Comparison of ENCODE assay signal across 8 cellular contexts in the genomic region with DNA sequence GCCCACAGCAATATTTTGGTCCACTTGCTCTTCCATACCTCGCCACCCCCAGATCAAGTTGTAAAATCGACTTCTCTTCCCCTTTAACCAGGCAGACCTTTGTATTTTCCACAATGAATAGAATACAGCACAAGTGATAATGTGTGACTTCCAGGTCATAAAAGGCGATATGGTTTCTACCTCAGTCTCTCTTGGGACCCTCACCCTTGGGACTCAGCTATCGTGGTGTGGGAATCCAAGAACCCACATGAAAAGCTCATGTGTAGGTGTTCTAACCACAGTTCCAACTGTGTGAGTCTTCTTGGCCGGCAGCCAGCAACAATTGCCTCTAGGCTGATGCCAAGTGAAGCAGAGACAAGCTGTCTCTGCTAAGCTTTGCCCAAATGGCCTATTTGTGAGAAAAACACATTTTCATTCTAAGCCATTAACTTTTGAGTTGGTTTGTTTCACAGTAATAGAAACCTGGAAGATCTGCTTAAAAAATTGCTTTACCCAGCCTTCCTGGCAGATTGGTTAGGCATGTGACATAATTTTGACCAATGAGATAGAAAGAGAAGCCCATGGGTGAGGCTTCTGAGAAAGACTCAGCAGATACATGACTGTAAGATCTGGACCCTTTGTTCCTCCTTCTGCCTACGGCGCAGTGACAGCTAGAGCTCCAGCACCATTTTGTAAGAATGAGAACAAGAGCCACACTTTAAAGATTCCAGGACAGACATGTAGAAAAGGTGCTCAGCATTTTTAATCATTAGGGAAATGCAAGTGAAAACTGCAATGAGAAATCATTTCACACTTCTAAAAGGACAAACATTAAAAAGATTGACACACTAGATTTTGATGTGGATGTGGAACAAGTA. TPM values are rescaled to one million over a fixed set of nuclear protein-coding genes. Genes with fewer than 3 reads are reported as not detected.
DNase-seq lines count a peak whose midpoint lies in the region; ATAC-seq and TF ChIP-seq lines count a peak whose summit lies in the region.

No MANE protein-coding gene starts in this region.

- no peak overlapping the region for H3K4me3 Mint-ChIP-seq in Calu3 (ENCODE audit: low read depth, unreplicated experiment)
- H3K4me3 Mint-ChIP-seq in naive thymus-derived CD4-positive, alpha-beta T cell: peak overlapping the region; percentile 39 to 81 (median 73)

- ATAC-seq in GM19467 (IDR thresholded peaks at IDR 0.05; ENCODE audit: unreplicated experiment) (peak; percentile 86), HG03469 (IDR thresholded peaks at IDR 0.05; ENCODE audit: unreplicated experiment) (peak; percentile 88), SK-N-SH treated with all-trans-retinoic acid at 6 μM for 48 hours (peak; percentile 68)
- ATAC-seq in naive thymus-derived CD4-positive, alpha-beta T cell: peak; percentile 84

- no peaks in the 10 kb centered on the region for H3K27me3 ChIP-seq in naive thymus-derived CD4-positive, alpha-beta T cell (ENCODE audit: control insufficient read depth in 2 of 2, insufficient read depth in 2 of 2, low read length in 2 of 2)

- CTCF ChIA-PET in Calu3 (lab: Charles Lee): interaction anchor here (0.6 kb wide), 1 partner anchor 18 kb away, joined by 3 read pairs; no protein-coding TSS in a partner anchor
- CTCF ChIA-PET in naive thymus-derived CD4-positive, alpha-beta T cell (lab: Charles Lee): interaction anchor here (1.0 to 1.1 kb wide), 2 partner anchors 9 to 16 kb away, joined by 3 to 4 read pairs; no protein-coding TSS in a partner anchor

- intact Hi-C loops in Calu3 (cut with micrococcal nuclease; ENCODE audit: unreplicated experiment): no loop called here
- intact Hi-C loops in naive thymus-derived CD4-positive, alpha-beta T cell (cut with micrococcal nuclease): loop anchor here (1.0 kb wide), 2 partner anchors 17 to 44 kb away; a partner anchor contains a TSS
- intact Hi-C loops in posterior vena cava (cut with DNase I): no loop called here

- H3K36me3 ChIP-seq in naive thymus-derived CD4-positive, alpha-beta T cell (ENCODE audit: control insufficient read depth in 2 of 3, insufficient read depth in 3 of 3, low read length in 3 of 3): no peaks in the 10 kb centered on the region

- H3K4me3 ChIP-seq in naive thymus-derived CD4-positive, alpha-beta T cell (ENCODE audit: low read length): peak overlapping the region; percentile 2

- no peaks in the 10 kb centered on the region for H3K9me3 Mint-ChIP-seq in Calu3 (ENCODE audit: low read depth, unreplicated experiment)
- no peaks in the 10 kb centered on the region for H3K9me3 Mint-ChIP-seq in naive thymus-derived CD4-positive, alpha-beta T cell

- H3K27me3 Mint-ChIP-seq in Calu3 (ENCODE audit: unreplicated experiment): no peaks in the 10 kb centered on the region
- peaks cover 0 to 22% (median 0%) of the 10 kb centered on the region in 5 donors for H3K27me3 Mint-ChIP-seq in naive thymus-derived CD4-positive, alpha-beta T cell

- no peak overlapping the region for H3K27ac ChIP-seq in naive thymus-derived CD4-positive, alpha-beta T cell (ENCODE audit: low read depth, low read length)

- POLR2A ChIA-PET in naive thymus-derived CD4-positive, alpha-beta T cell (lab: Charles Lee): interaction anchor here (0.9 to 2.4 kb wide), 5 partner anchors 18 to 197 kb away, joined by 3 to 15 read pairs (median 3); a partner anchor contains a TSS

- peaks cover 8% of the 10 kb centered on the region for H3K4me1 Mint-ChIP-seq in Calu3 (ENCODE audit: low read depth, unreplicated experiment)
- H3K4me1 Mint-ChIP-seq in naive thymus-derived CD4-positive, alpha-beta T cell: peaks cover 10 to 26% (median 20%) of the 10 kb centered on the region in 7 donors

- peaks cover 11 to 15% of the 10 kb centered on the region in 2 donors for H3K4me1 ChIP-seq in naive thymus-derived CD4-positive, alpha-beta T cell (ENCODE audit: control insufficient read depth in 2 of 2, insufficient read depth in 2 of 2, low read length in 2 of 2)

- TF ChIP-seq CTCF in Calu3 (IDR thresholded peaks at IDR 0.05; ENCODE audit: unreplicated experiment): no peak

- DNase-seq in Calu3 (peak; percentile 28), amniotic epithelial cell (ENCODE audit: low read depth) (peak; percentile 34), ureter (ENCODE audit: low spot score) (peak; percentile 66), posterior vena cava (ENCODE audit: low spot score) (no peak)
- peak; percentile 44 to 82 (median 76) for DNase-seq in naive thymus-derived CD4-positive, alpha-beta T cell

- H3K36me3 Mint-ChIP-seq in Calu3 (ENCODE audit: insufficient read depth, unreplicated experiment): peaks cover 3% of the 10 kb centered on the region
- peaks cover 0 to 5% (median 0%) of the 10 kb centered on the region in 5 donors for H3K36me3 Mint-ChIP-seq in naive thymus-derived CD4-positive, alpha-beta T cell

- no TSS peak for BruUV-seq in Calu3 (replicated peaks; lab: Mats Ljungman, UMichigan)

- H3K9me3 ChIP-seq in naive thymus-derived CD4-positive, alpha-beta T cell (ENCODE audit: control insufficient read depth in 2 of 3, low read length in 3 of 3): no peaks in the 10 kb centered on the region

- no peak overlapping the region for H3K27ac Mint-ChIP-seq in Calu3 (ENCODE audit: unreplicated experiment)
- H3K27ac Mint-ChIP-seq in naive thymus-derived CD4-positive, alpha-beta T cell: peak overlapping the region; percentile 28 to 89 (median 63)

TF ChIP-seq in SK-N-SH treated with all-trans-retinoic acid at 6 μM for 48 hours, 23 proteins besides CTCF, POLR2A, EP300 and RAD21:
- no peak for TF ChIP-seq ISL1 (CRISPR knock-in tag; IDR thresholded peaks at IDR 0.05)
- TF ChIP-seq TOX (CRISPR knock-in tag; IDR thresholded peaks at IDR 0.05; ENCODE audit: borderline replicate concordance): no peak
- TF ChIP-seq SNAI2 (CRISPR knock-in tag; IDR thresholded peaks at IDR 0.05): no peak
- no peak for TF ChIP-seq BACH2 (CRISPR knock-in tag; IDR thresholded peaks at IDR 0.05; ENCODE audit: borderline replicate concordance)
- no peak for TF ChIP-seq OSR1 (CRISPR knock-in tag; IDR thresholded peaks at IDR 0.05)
- TF ChIP-seq ZNF8 (CRISPR knock-in tag; IDR thresholded peaks at IDR 0.05): no peak
- no peak for TF ChIP-seq ZC3H10 (CRISPR knock-in tag; IDR thresholded peaks at IDR 0.05)
- TF ChIP-seq, protein P1, sequence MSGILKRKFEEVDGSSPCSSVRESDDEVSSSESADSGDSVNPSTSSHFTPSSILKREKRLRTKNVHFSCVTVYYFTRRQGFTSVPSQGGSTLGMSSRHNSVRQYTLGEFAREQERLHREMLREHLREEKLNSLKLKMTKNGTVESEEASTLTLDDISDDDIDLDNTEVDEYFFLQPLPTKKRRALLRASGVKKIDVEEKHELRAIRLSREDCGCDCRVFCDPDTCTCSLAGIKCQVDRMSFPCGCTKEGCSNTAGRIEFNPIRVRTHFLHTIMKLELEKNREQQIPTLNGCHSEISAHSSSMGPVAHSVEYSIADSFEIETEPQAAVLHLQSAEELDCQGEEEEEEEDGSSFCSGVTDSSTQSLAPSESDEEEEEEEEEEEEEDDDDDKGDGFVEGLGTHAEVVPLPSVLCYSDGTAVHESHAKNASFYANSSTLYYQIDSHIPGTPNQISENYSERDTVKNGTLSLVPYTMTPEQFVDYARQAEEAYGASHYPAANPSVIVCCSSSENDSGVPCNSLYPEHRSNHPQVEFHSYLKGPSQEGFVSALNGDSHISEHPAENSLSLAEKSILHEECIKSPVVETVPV (CRISPR knock-in tag; IDR thresholded peaks at IDR 0.05): no peak
- TF ChIP-seq, protein P2, sequence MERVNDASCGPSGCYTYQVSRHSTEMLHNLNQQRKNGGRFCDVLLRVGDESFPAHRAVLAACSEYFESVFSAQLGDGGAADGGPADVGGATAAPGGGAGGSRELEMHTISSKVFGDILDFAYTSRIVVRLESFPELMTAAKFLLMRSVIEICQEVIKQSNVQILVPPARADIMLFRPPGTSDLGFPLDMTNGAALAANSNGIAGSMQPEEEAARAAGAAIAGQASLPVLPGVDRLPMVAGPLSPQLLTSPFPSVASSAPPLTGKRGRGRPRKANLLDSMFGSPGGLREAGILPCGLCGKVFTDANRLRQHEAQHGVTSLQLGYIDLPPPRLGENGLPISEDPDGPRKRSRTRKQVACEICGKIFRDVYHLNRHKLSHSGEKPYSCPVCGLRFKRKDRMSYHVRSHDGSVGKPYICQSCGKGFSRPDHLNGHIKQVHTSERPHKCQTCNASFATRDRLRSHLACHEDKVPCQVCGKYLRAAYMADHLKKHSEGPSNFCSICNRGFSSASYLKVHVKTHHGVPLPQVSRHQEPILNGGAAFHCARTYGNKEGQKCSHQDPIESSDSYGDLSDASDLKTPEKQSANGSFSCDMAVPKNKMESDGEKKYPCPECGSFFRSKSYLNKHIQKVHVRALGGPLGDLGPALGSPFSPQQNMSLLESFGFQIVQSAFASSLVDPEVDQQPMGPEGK (CRISPR knock-in tag; IDR thresholded peaks at IDR 0.05; ENCODE audit: borderline replicate concordance): no peak

RNA-seq across cellular contexts. Expression of a gene that starts 18.3 kb away (rescaled TPM):
- 22.9 and 23.1 TPM in 2 replicates for total RNA-seq in Calu3 (2022)
- 10 to 100 TPM; 40.9 to 85.3 (median 71.3) TPM for total RNA-seq in naive thymus-derived CD4-positive, alpha-beta T cell
- 10 to 100 TPM; 62.6 to 64.8 TPM for polyA plus RNA-seq in naive thymus-derived CD4-positive, alpha-beta T cell
- 26.8 TPM for total RNA-seq in ureter
- total RNA-seq in posterior vena cava: 1 to 10 TPM; 6.5 to 7.6 TPM

RNA-seq across cellular contexts. Expression of a gene that starts 43.5 kb away (rescaled TPM):
- 22.5 and 23.8 TPM in 2 replicates for total RNA-seq in Calu3 (2022)
- total RNA-seq in naive thymus-derived CD4-positive, alpha-beta T cell: 10 to 100 TPM; 12.8 to 33.7 (median 22.3) TPM
- 10 to 100 TPM; 13.1 to 18.3 TPM for polyA plus RNA-seq in naive thymus-derived CD4-positive, alpha-beta T cell
- total RNA-seq in ureter: 50.2 TPM
- total RNA-seq in posterior vena cava: 10 to 100 TPM; 26.3 to 26.8 TPM

Comparison
In these comparisons a context has a peak if more than half of its experiments do, and no peak if none do; other contexts are left out.
1. intact Hi-C loops: an anchor here in naive thymus-derived CD4-positive, alpha-beta T cell (1.0 kb wide); none called in Calu3 and posterior vena cava.